Comparison of ENCODE assay signal across 29 cellular contexts in genomic region chr17:74448774-74449173, GRCh38. TPM values are rescaled to one million over a fixed set of nuclear protein-coding genes. Genes with fewer than 3 reads are reported as not detected.
DNase-seq lines count a peak whose midpoint lies in the region; ATAC-seq and TF ChIP-seq lines count a peak whose summit lies in the region.
"Had no signal": no experiment of that assay in that cellular context is flagged by ENCODE, and none has a peak within 500 bp of the region (broad histone marks: within the 10 kb centered on the region; RNA-seq: fewer than 3 reads in every experiment).

No MANE protein-coding gene starts in this region.

- no peak for DNase-seq in chondrocyte (ENCODE audit: low spot score)
- no peak for DNase-seq in left ventricle myocardium inferior
- DNase-seq in gastrocnemius medialis: no peak
- no peak for DNase-seq in uterus
- DNase-seq in ecto neural progenitor cell (ENCODE audit: low spot score): no peak
- no peak for DNase-seq in SKM-1 (lab: John Stamatoyannopoulos, UW; ENCODE audit: unreplicated experiment)
- no peak for DNase-seq in DMS153 treated with DMSO at 0.1 percent for 48 hours (lab: John Stamatoyannopoulos, UW; ENCODE audit: unreplicated experiment)
- DNase-seq: activated CD8-positive, alpha-beta T cell treated with anti-CD3 and anti-CD28 coated beads for 36 hours; EL; GM23248; lower lobe of right lung; NCI-H1694; RPMI8226; stimulated activated naive CD4-positive, alpha-beta T cell; T-helper 2 cell; transverse colon had no signal

- H3K4me1 ChIP-seq in left ventricle myocardium inferior (peaks cover 89% of the 10 kb centered on the region), gastrocnemius medialis (peaks cover 79% of the 10 kb centered on the region in 2 donors), uterus (peaks cover 0 to 5% of the 10 kb centered on the region in 2 donors)

- H3K36me3 ChIP-seq in left ventricle myocardium inferior (peaks cover 5% of the 10 kb centered on the region), gastrocnemius medialis (no peaks in the 10 kb centered on the region), uterus (no peaks in the 10 kb centered on the region)
- H3K36me3 ChIP-seq: lower lobe of right lung, transverse colon had no signal

- H3K27ac ChIP-seq in left ventricle myocardium inferior (replicated peaks): peak overlapping the region; percentile 98
- H3K27ac ChIP-seq in gastrocnemius medialis: peak overlapping the region; percentile 92 to 98 (median 97)
- peak overlapping the region; percentile 4 to 50 for H3K27ac ChIP-seq in uterus
- H3K27ac ChIP-seq: GM23248, lower lobe of right lung, pancreas, transverse colon had no signal

- H3K27me3 ChIP-seq in left ventricle myocardium inferior (ENCODE audit: low read depth): no peaks in the 10 kb centered on the region
- no peaks in the 10 kb centered on the region for H3K27me3 ChIP-seq in gastrocnemius medialis
- H3K27me3 ChIP-seq in uterus: no peaks in the 10 kb centered on the region
- H3K27me3 ChIP-seq: pancreas, transverse colon had no signal

- H3K36me3 Mint-ChIP-seq in chondrocyte (ENCODE audit: low read depth): no peaks in the 10 kb centered on the region
- H3K36me3 Mint-ChIP-seq: activated naive CD8-positive, alpha-beta T cell; CD14-positive monocyte; IgD-negative memory B cell had no signal

- H3K27ac Mint-ChIP-seq in chondrocyte (ENCODE audit: unreplicated experiment): peak overlapping the region; percentile 84
- H3K27ac Mint-ChIP-seq: activated CD8-positive, alpha-beta T cell treated with anti-CD3 and anti-CD28 coated beads for 36 hours; activated naive CD8-positive, alpha-beta T cell; activated T-helper 2 cell treated with anti-CD3 and anti-CD28 coated beads, Interferon-gamma antibody, Interleukin-2, Interleukin-4, amounts not matched to agents 10 μg/mL and 5 μg/mL and 100 μg/mL, durations not matched to agents 14 hours and 24 hours and 36 hours; CD14-positive monocyte; IgD-negative memory B cell; nephron had no signal

- TF ChIP-seq CTCF in chondrocyte (IDR thresholded peaks at IDR 0.05) (no peak), left ventricle myocardium inferior (IDR thresholded peaks at IDR 0.05; ENCODE audit: borderline replicate concordance) (no peak), gastrocnemius medialis (IDR thresholded peaks at IDR 0.05 in 4 of 5, conservative IDR thresholded peaks at IDR 0.05 in 1 of 5) (no peak), uterus (IDR thresholded peaks at IDR 0.05) (no peak)

- intact Hi-C loops in left ventricle myocardium inferior (cut with micrococcal nuclease): no loop called here
- intact Hi-C loops in gastrocnemius medialis (cut with DNase I; ENCODE audit: low total_unique reads): loop anchor here (5.0 kb wide), 1 partner anchor 236 kb away; the partner anchor contains the start of gene TTYH2
- intact Hi-C loops in uterus (cut with DNase I; ENCODE audit: low total_unique reads): no loop called here

- ATAC-seq in gastrocnemius medialis: no peak
- ATAC-seq: activated CD8-positive, alpha-beta T cell treated with anti-CD3 and anti-CD28 coated beads for 36 hours; lower lobe of right lung; mucosa of descending colon; pancreas; SK-N-SH treated with all-trans-retinoic acid at 6 μM for 48 hours had no signal

- no peak overlapping the region for H3K4me3 Mint-ChIP-seq in chondrocyte (ENCODE audit: unreplicated experiment)
- H3K4me3 Mint-ChIP-seq: activated CD8-positive, alpha-beta T cell treated with anti-CD3 and anti-CD28 coated beads for 36 hours; activated naive CD8-positive, alpha-beta T cell; CD14-positive monocyte; central memory CD8-positive, alpha-beta T cell; nephron had no signal

- no peaks in the 10 kb centered on the region for H3K27me3 Mint-ChIP-seq in chondrocyte (ENCODE audit: low read depth)
- H3K27me3 Mint-ChIP-seq: activated naive CD8-positive, alpha-beta T cell; central memory CD8-positive, alpha-beta T cell had no signal

- in situ Hi-C loops in gastrocnemius medialis (cut with MboI; ENCODE audit: low sequenced_read_pairs in 4 of 4): no loop called here

- peaks cover 65% of the 10 kb centered on the region for H3K4me1 Mint-ChIP-seq in chondrocyte (ENCODE audit: low read depth)
- H3K4me1 Mint-ChIP-seq: IgD-negative memory B cell had no signal

- H3K9me3 Mint-ChIP-seq in chondrocyte (ENCODE audit: low read depth): no peaks in the 10 kb centered on the region
- H3K9me3 Mint-ChIP-seq: activated CD8-positive, alpha-beta T cell treated with anti-CD3 and anti-CD28 coated beads for 36 hours; activated T-helper 2 cell treated with anti-CD3 and anti-CD28 coated beads, Interferon-gamma antibody, Interleukin-2, Interleukin-4, amounts not matched to agents 10 μg/mL and 5 μg/mL and 100 μg/mL, durations not matched to agents 14 hours and 24 hours and 36 hours; central memory CD8-positive, alpha-beta T cell; IgD-negative memory B cell; nephron had no signal

- H3K4me3 ChIP-seq in left ventricle myocardium inferior (no peak overlapping the region), gastrocnemius medialis (no peak overlapping the region), uterus (no peak overlapping the region)
- H3K4me3 ChIP-seq: GM23248, lower lobe of right lung, mucosa of descending colon, pancreas, transverse colon had no signal

- H3K9me3 ChIP-seq in left ventricle myocardium inferior (replicated peaks) (no peaks in the 10 kb centered on the region), gastrocnemius medialis (no peaks in the 10 kb centered on the region), uterus (no peaks in the 10 kb centered on the region)
- H3K9me3 ChIP-seq: lower lobe of right lung, mucosa of descending colon, pancreas, transverse colon had no signal

- no peak for TF ChIP-seq POLR2A in gastrocnemius medialis (IDR thresholded peaks at IDR 0.05)
- TF ChIP-seq POLR2A in uterus (IDR thresholded peaks at IDR 0.05): no peak

RNA-seq across cellular contexts. Expression of gene GPRC5C, which starts 16.9 kb away (rescaled TPM):
- total RNA-seq in chondrocyte (18.0 to 47.8 TPM (median 47.0 TPM) in 3 replicates), left ventricle myocardium inferior (32.0 TPM), gastrocnemius medialis (100 to 1,000 TPM in 3 of 4 donors, 10 to 100 TPM in 1; 80.4 to 138 (median 127) TPM), uterus (10 to 100 TPM in 3 of 4 donors, 1 to 10 TPM in 1; 2.8 to 56.8 (median 27.6) TPM)

RNA-seq across cellular contexts. Expression of gene CD300A, which starts 17.7 kb away (rescaled TPM):
- total RNA-seq in chondrocyte (not detected in 3 replicates), left ventricle myocardium inferior (1.2 TPM), gastrocnemius medialis (1 to 10 TPM in 2 of 4 donors, not detected in 2; 1.4 to 2.5 TPM), uterus (10 to 100 TPM in 1 of 4 donors, 1 to 10 TPM in 2, not detected in 1; 3.2 to 10.9 (median 4.0) TPM)
- total RNA-seq: astrocyte, dermis microvascular lymphatic vessel endothelial cell, fibroblast of lung, GM23248, NCI-H460 had no signal

Comparison
In these comparisons a context has a peak if more than half of its experiments do, and no peak if none do; other contexts are left out.
1. H3K27ac ChIP-seq: peak in every context shown above with its lines; median percentile 98 in left ventricle myocardium inferior; 97 in gastrocnemius medialis; 27 in uterus.